Comparison of ENCODE assay signal across 25 cellular contexts in genomic region chr12:159131-159782, GRCh38. TPM values are rescaled to one million over a fixed set of nuclear protein-coding genes. Genes with fewer than 3 reads are reported as not detected.
"Had no signal": no experiment of that assay in that cellular context is flagged by ENCODE, and none has a peak within 500 bp of the region (broad histone marks: within the 10 kb centered on the region; RNA-seq: fewer than 3 reads in every experiment).

No MANE protein-coding gene starts in this region.

- H3K4me1 ChIP-seq: colonic mucosa, esophagus muscularis mucosa, foreskin keratinocyte, gastroesophageal sphincter, heart right ventricle, lower lobe of right lung, prostate gland, right atrium auricular region, spleen, testis, tibial artery had no signal

- H3K36me3 ChIP-seq: colonic mucosa, esophagus muscularis mucosa, gastroesophageal sphincter, lower lobe of right lung, prostate gland, right atrium auricular region, spleen, tibial artery had no signal

- H3K4me3 ChIP-seq: colonic mucosa, esophagus muscularis mucosa, gastroesophageal sphincter, heart right ventricle, lower lobe of right lung, prostate gland, right atrium auricular region, skin epidermis, spleen, testis, tibial artery had no signal

- H3K27ac ChIP-seq: colonic mucosa, esophagus muscularis mucosa, foreskin keratinocyte, gastroesophageal sphincter, heart right ventricle, lower lobe of right lung, prostate gland, right atrium auricular region, skin epidermis, spleen, testis, tibial artery had no signal

- DNase-seq: colonic mucosa; dermis blood vessel endothelial cell; effector memory CD4-positive, alpha-beta T cell; foreskin keratinocyte; heart right ventricle; hippocampal formation; kidney glomerular epithelial cell; left ventricle myocardium superior; lower lobe of right lung; natural killer cell; spleen; stimulated activated CD4-positive, alpha-beta T cell treated with anti-CD3 and anti-CD28 coated beads, Interleukin-4, amount 100 ng/mL, for 4 hours; stimulated activated naive CD8-positive, alpha-beta T cell treated with anti-CD3 and anti-CD28 coated beads, Interleukin-15, Interleukin-2, amounts not matched to agents 100 U/mL and 50 U/mL, for 24 hours; substantia nigra; testis; tibial artery had no signal

- H3K27me3 ChIP-seq: colonic mucosa, foreskin keratinocyte, heart right ventricle, right atrium auricular region, testis had no signal

- H3K9me3 ChIP-seq: colonic mucosa, esophagus muscularis mucosa, gastroesophageal sphincter, heart right ventricle, lower lobe of right lung, prostate gland, right atrium auricular region, spleen, testis, tibial artery had no signal

RNA-seq across cellular contexts. Expression of gene SLC6A12, which starts 54.7 kb away (rescaled TPM):
- total RNA-seq: endothelial cell of umbilical vein, epithelial cell of proximal tubule, fibroblast of lung, foreskin keratinocyte, osteoblast had no signal
- polyA plus RNA-seq: endothelial cell of umbilical vein, fibroblast of lung, foreskin keratinocyte had no signal
